In the genomic region with DNA sequence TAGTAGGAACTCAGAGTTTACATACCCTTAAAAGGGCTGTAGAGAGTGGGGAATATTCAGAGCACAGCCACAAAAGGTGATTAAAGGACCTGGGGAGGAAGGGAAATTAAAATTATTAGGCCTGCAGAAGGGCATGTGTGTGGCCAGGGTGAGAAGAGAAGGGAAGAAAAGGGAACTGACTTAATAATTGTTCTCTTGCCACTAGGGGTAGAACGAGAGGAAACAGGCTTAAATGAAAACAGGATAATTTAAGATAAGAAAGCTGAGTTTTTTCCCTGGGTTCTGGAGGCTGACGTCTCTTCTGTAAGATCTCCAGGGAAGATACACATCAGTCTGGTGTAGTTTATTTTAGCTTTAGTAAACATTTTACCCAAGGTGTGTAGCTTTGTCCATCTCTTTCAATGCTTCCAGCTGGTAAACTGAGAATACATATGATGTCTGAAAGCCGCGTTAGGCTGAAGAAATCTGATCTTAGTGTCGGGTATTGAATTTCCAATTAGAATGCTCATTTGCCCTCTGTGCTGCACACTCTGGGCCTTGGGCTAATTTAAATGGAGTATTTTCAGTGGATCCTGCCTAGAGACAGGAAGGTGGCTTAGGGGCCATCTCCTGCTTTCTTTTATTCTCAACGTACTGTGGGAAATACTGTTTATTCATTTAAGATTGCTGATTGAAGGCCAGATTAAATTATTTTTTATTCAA, we compare ENCODE assay signal across 18 cellular contexts.
DNase-seq lines count a peak whose midpoint lies in the region; ATAC-seq and TF ChIP-seq lines count a peak whose summit lies in the region.
"Had no signal": no experiment of that assay in that cellular context is flagged by ENCODE, and none has a peak within 500 bp of the region (broad histone marks: within the 10 kb centered on the region; RNA-seq: fewer than 3 reads in every experiment).

No MANE protein-coding gene starts in this region.

- H3K9ac ChIP-seq in OCI-LY3 (ENCODE audit: low read length) = no peak overlapping the region

- no peaks in the 10 kb centered on the region for H3K9me3 Mint-ChIP-seq in GM23338
- H3K9me3 Mint-ChIP-seq in activated CD8-positive, alpha-beta T cell treated with anti-CD3 and anti-CD28 coated beads for 36 hours = no peaks in the 10 kb centered on the region
- H3K9me3 Mint-ChIP-seq: stimulated activated memory B cell treated with anti-CD40 and anti-IgM and Interleukin-4, amounts not matched to agents 10 μg/mL and 1 μg/mL and 100 μg/mL, for 72 hours had no signal

- peak overlapping the region; percentile 34; the same call in 1 of the 2 replicates for H3K4me2 ChIP-seq in GM23338
- H3K4me2 ChIP-seq in OCI-LY3 (ENCODE audit: low read length) = peak overlapping the region; percentile 14; the same call in 1 of the 2 replicates

- H3K4me1 ChIP-seq in GM23338 (ENCODE audit: insufficient read depth) (peaks cover 19% of the 10 kb centered on the region; the same call in 1 of the 2 replicates), OCI-LY3 (ENCODE audit: low read length) (peaks cover 59% of the 10 kb centered on the region)
- H3K4me1 ChIP-seq: adrenal gland, left lung, right atrium auricular region had no signal

- H3K4me3 Mint-ChIP-seq in GM23338 = no peak overlapping the region
- no peak overlapping the region for H3K4me3 Mint-ChIP-seq in activated CD8-positive, alpha-beta T cell treated with anti-CD3 and anti-CD28 coated beads for 36 hours
- H3K4me3 Mint-ChIP-seq: activated T-cell treated with anti-CD3 and anti-CD28 coated beads, Interleukin-2, amount 50 U/mL, for 4 hours; naive thymus-derived CD8-positive, alpha-beta T cell; stimulated activated memory B cell treated with anti-CD40 and anti-IgM and Interleukin-4, amounts not matched to agents 10 μg/mL and 1 μg/mL and 100 μg/mL, for 72 hours; T-cell had no signal

- no peaks in the 10 kb centered on the region for H3K27me3 Mint-ChIP-seq in GM23338 (ENCODE audit: insufficient read depth, low read depth, poor library complexity)
- H3K27me3 Mint-ChIP-seq in activated CD8-positive, alpha-beta T cell treated with anti-CD3 and anti-CD28 coated beads for 36 hours = no peaks in the 10 kb centered on the region
- H3K27me3 Mint-ChIP-seq: naive thymus-derived CD8-positive, alpha-beta T cell; stimulated activated memory B cell treated with anti-CD40 and anti-IgM and Interleukin-4, amounts not matched to agents 10 μg/mL and 1 μg/mL and 100 μg/mL, for 72 hours; T-cell had no signal

- H3K27ac Mint-ChIP-seq in GM23338 = no peak overlapping the region; the same call in 1 of the 2 replicates
- H3K27ac Mint-ChIP-seq in activated CD8-positive, alpha-beta T cell treated with anti-CD3 and anti-CD28 coated beads for 36 hours = no peak overlapping the region
- H3K27ac Mint-ChIP-seq: naive thymus-derived CD8-positive, alpha-beta T cell; stimulated activated memory B cell treated with anti-CD40 and anti-IgM and Interleukin-4, amounts not matched to agents 10 μg/mL and 1 μg/mL and 100 μg/mL, for 72 hours; T-cell had no signal

- ATAC-seq in GM23338 = peak; percentile 35; the same call in 1 of the 3 replicates
- no peak for ATAC-seq in activated CD8-positive, alpha-beta T cell treated with anti-CD3 and anti-CD28 coated beads for 36 hours
- no peak for ATAC-seq in GM19395 (IDR thresholded peaks at IDR 0.05; ENCODE audit: unreplicated experiment)
- ATAC-seq: activated T-cell treated with anti-CD3 and anti-CD28 coated beads, Interleukin-2, amount 50 U/mL, for 4 hours; left lung; naive thymus-derived CD8-positive, alpha-beta T cell; stimulated activated memory B cell treated with anti-CD40 and anti-IgM and Interleukin-4, amounts not matched to agents 10 μg/mL and 1 μg/mL and 100 μg/mL, for 72 hours; T-cell had no signal

- no peaks in the 10 kb centered on the region for H3K36me3 Mint-ChIP-seq in GM23338 (ENCODE audit: low read depth)
- no peaks in the 10 kb centered on the region for H3K36me3 Mint-ChIP-seq in activated CD8-positive, alpha-beta T cell treated with anti-CD3 and anti-CD28 coated beads for 36 hours (ENCODE audit: low read depth)
- H3K36me3 Mint-ChIP-seq: naive thymus-derived CD8-positive, alpha-beta T cell; stimulated activated memory B cell treated with anti-CD40 and anti-IgM and Interleukin-4, amounts not matched to agents 10 μg/mL and 1 μg/mL and 100 μg/mL, for 72 hours; T-cell had no signal

- no peak overlapping the region for H3K4me3 ChIP-seq in GM23338
- no peak overlapping the region for H3K4me3 ChIP-seq in OCI-LY3 (ENCODE audit: low read length)
- no peak overlapping the region for H3K4me3 ChIP-seq in foreskin fibroblast (ENCODE audit: low read depth in 1 of 2, low read length in 2 of 2)
- H3K4me3 ChIP-seq: adrenal gland, left lung, right atrium auricular region had no signal

- H3K27ac ChIP-seq in GM23338 (ENCODE audit: low read depth) = no peak overlapping the region
- no peak overlapping the region for H3K27ac ChIP-seq in OCI-LY3 (ENCODE audit: low read length)
- H3K27ac ChIP-seq: adrenal gland, left lung, right atrium auricular region had no signal

- intact Hi-C loops in activated CD8-positive, alpha-beta T cell treated with anti-CD3 and anti-CD28 coated beads for 36 hours (cut with micrococcal nuclease) = no loop called here

- CTCF ChIA-PET in activated CD8-positive, alpha-beta T cell treated with anti-CD3 and anti-CD28 coated beads for 36 hours (lab: Charles Lee) = no interaction called here

- H4K20me1 ChIP-seq in GM23338 (replicated peaks; ENCODE audit: insufficient read depth) (no peaks in the 10 kb centered on the region), OCI-LY3 (ENCODE audit: insufficient read depth, low read length) (no peaks in the 10 kb centered on the region)

- H3K79me2 ChIP-seq in GM23338 (replicated peaks; ENCODE audit: insufficient read depth) (no peaks in the 10 kb centered on the region), OCI-LY3 (ENCODE audit: low read length) (no peaks in the 10 kb centered on the region)

- H3K4me1 Mint-ChIP-seq in GM23338 = peaks cover 24% of the 10 kb centered on the region
- H3K4me1 Mint-ChIP-seq in activated CD8-positive, alpha-beta T cell treated with anti-CD3 and anti-CD28 coated beads for 36 hours (ENCODE audit: low read depth) = no peaks in the 10 kb centered on the region
- H3K4me1 Mint-ChIP-seq: stimulated activated memory B cell treated with anti-CD40 and anti-IgM and Interleukin-4, amounts not matched to agents 10 μg/mL and 1 μg/mL and 100 μg/mL, for 72 hours; T-cell had no signal

- no peaks in the 10 kb centered on the region for H3K9me3 ChIP-seq in OCI-LY3 (ENCODE audit: insufficient read depth, low read length)
- H3K9me3 ChIP-seq: adrenal gland, left lung, right atrium auricular region had no signal

- no peaks in the 10 kb centered on the region for H3K27me3 ChIP-seq in GM23338 (ENCODE audit: insufficient read depth)
- H3K27me3 ChIP-seq in OCI-LY3 (ENCODE audit: low read depth, low read length) = no peaks in the 10 kb centered on the region
- H3K27me3 ChIP-seq: adrenal gland, left lung, right atrium auricular region had no signal

- H3K36me3 ChIP-seq in GM23338 (ENCODE audit: insufficient read depth) = no peaks in the 10 kb centered on the region
- H3K36me3 ChIP-seq in OCI-LY3 (replicated peaks; ENCODE audit: low read depth, low read length) = peaks cover 6% of the 10 kb centered on the region
- H3K36me3 ChIP-seq: adrenal gland, left lung, right atrium auricular region had no signal

- POLR2A ChIA-PET in activated CD8-positive, alpha-beta T cell treated with anti-CD3 and anti-CD28 coated beads for 36 hours (lab: Charles Lee) = no interaction called here

- DNase-seq in GM23338 (ENCODE audit: low spot score) (peak; percentile 32), NCI-H1436 treated with DMSO at 0.1 percent for 48 hours (lab: John Stamatoyannopoulos, UW) (peak; percentile 66), left kidney (ENCODE audit: low read depth, low spot score) (peak; percentile 82), GM03348 (ENCODE audit: low spot score) (no peak), foreskin fibroblast (no peak)
- DNase-seq in activated CD8-positive, alpha-beta T cell treated with anti-CD3 and anti-CD28 coated beads for 36 hours = no peak
- DNase-seq: activated CD4-positive, alpha-beta T cell treated with anti-CD3 and anti-CD28 coated beads for 48 hours; activated T-cell treated with anti-CD3 and anti-CD28 coated beads, Interleukin-2, amount 50 U/mL, for 4 hours; adrenal gland; DND-41; hypothalamus; left lung; naive thymus-derived CD8-positive, alpha-beta T cell; T-cell had no signal

- H3F3A ChIP-seq in GM23338 (replicated peaks; ENCODE audit: low read depth) = no peaks in the 10 kb centered on the region

- H3K9me2 ChIP-seq in GM23338 (ENCODE audit: insufficient read depth) = peaks cover 5% of the 10 kb centered on the region; the same call in 1 of the 2 replicates

- TF ChIP-seq CTCF in GM23338 (conservative IDR thresholded peaks at IDR 0.05; ENCODE audit: low read depth in 2 of 2) (peak in 1 of 2 experiments; percentile 20; a peak in 1 of 4 replicates), OCI-LY3 (IDR thresholded peaks at IDR 0.05; ENCODE audit: low read depth, low read length) (peak; percentile 25; the same call in 1 of the 2 replicates), foreskin fibroblast (IDR thresholded peaks at IDR 0.05; ENCODE audit: low read depth, low read length) (no peak)
- TF ChIP-seq CTCF in activated CD8-positive, alpha-beta T cell treated with anti-CD3 and anti-CD28 coated beads for 36 hours (IDR thresholded peaks at IDR 0.05) = no peak

- H2AFZ ChIP-seq in GM23338 (peak overlapping the region; percentile 82; the same call in 1 of the 2 replicates), OCI-LY3 (ENCODE audit: low read depth, low read length) (no peak overlapping the region)

Comparison
In these comparisons a context has a peak if more than half of its experiments do, and no peak if none do; other contexts are left out.
1. DNase-seq: peak in GM23338 (single experiment), NCI-H1436 treated with DMSO at 0.1 percent for 48 hours (single experiment) and left kidney (single experiment); none in activated CD8-positive, alpha-beta T cell treated with anti-CD3 and anti-CD28 coated beads for 36 hours (single experiment), GM03348 (single experiment) and foreskin fibroblast (0 of 2).